In the genomic region with DNA sequence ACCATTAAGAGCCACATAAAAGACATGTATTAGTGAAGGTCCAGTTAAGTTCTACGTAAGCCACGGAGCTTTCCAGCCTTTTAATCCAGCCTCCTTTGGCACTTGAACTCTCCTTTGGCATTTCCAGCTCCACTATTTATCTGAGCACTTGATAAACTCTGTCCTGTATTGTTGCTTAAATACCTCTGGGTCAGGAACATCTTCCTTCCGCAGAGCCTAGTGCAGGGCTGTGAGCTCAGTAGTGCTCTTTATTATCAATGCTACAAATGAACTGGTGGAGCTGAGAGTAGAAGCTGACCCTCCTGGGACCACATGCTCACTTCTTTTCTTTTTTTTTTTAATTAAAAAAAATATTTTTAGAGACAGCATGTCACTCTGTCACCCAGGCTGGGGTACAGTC, we compare ENCODE assay signal across 29 cellular contexts. TPM values are rescaled to one million over a fixed set of nuclear protein-coding genes. Genes with fewer than 3 reads are reported as not detected.
"Had no signal": no experiment of that assay in that cellular context is flagged by ENCODE, and none has a peak within 500 bp of the region (broad histone marks: within the 10 kb centered on the region; RNA-seq: fewer than 3 reads in every experiment).

No MANE protein-coding gene starts in this region.

- H3K9me3 ChIP-seq: colonic mucosa, esophagus muscularis mucosa, esophagus squamous epithelium, gastrocnemius medialis, gastroesophageal sphincter, heart right ventricle had no signal

- DNase-seq: colonic mucosa; cortex of kidney; dermis blood vessel endothelial cell; dorsolateral prefrontal cortex; effector CD4-positive, alpha-beta T cell; effector CD8-positive, alpha-beta T cell; effector memory CD4-positive, alpha-beta T cell; effector memory CD8-positive, alpha-beta T cell; endodermal cell; erythroblast; esophagus squamous epithelium; foreskin fibroblast; foreskin keratinocyte; foreskin melanocyte; gastrocnemius medialis; glutamatergic neuron; head of caudate nucleus; heart left ventricle; heart right ventricle had no signal

- ATAC-seq: effector memory CD8-positive, alpha-beta T cell; esophagus mucosa; foreskin keratinocyte; gastrocnemius medialis; gastroesophageal sphincter; heart left ventricle; heart right ventricle had no signal

- H3K27me3 ChIP-seq: colonic mucosa, dorsolateral prefrontal cortex, esophagus muscularis mucosa, esophagus squamous epithelium, foreskin keratinocyte, gastrocnemius medialis, gastroesophageal sphincter, heart left ventricle, heart right ventricle had no signal

- H3K4me3 ChIP-seq: colonic mucosa, coronary artery, dorsolateral prefrontal cortex, esophagus muscularis mucosa, esophagus squamous epithelium, gastrocnemius medialis, gastroesophageal sphincter, heart left ventricle, heart right ventricle had no signal

- H3K27ac ChIP-seq: colonic mucosa, coronary artery, dorsolateral prefrontal cortex, epithelial cell of prostate, esophagus muscularis mucosa, esophagus squamous epithelium, foreskin keratinocyte, gastrocnemius medialis, gastroesophageal sphincter, heart left ventricle, heart right ventricle had no signal

- H3K4me1 ChIP-seq: colonic mucosa, esophagus muscularis mucosa, esophagus squamous epithelium, gastrocnemius medialis, gastroesophageal sphincter had no signal

RNA-seq across cellular contexts. Expression of a gene that starts 4.9 kb away (rescaled TPM):
- total RNA-seq: dermis blood vessel endothelial cell, epithelial cell of proximal tubule, esophagus muscularis mucosa, esophagus squamous epithelium, glomerular endothelial cell had no signal
- polyA plus RNA-seq: endothelial cell of umbilical vein, esophagus, fibroblast of lung, foreskin keratinocyte, heart left ventricle had no signal
